In the genomic region with DNA sequence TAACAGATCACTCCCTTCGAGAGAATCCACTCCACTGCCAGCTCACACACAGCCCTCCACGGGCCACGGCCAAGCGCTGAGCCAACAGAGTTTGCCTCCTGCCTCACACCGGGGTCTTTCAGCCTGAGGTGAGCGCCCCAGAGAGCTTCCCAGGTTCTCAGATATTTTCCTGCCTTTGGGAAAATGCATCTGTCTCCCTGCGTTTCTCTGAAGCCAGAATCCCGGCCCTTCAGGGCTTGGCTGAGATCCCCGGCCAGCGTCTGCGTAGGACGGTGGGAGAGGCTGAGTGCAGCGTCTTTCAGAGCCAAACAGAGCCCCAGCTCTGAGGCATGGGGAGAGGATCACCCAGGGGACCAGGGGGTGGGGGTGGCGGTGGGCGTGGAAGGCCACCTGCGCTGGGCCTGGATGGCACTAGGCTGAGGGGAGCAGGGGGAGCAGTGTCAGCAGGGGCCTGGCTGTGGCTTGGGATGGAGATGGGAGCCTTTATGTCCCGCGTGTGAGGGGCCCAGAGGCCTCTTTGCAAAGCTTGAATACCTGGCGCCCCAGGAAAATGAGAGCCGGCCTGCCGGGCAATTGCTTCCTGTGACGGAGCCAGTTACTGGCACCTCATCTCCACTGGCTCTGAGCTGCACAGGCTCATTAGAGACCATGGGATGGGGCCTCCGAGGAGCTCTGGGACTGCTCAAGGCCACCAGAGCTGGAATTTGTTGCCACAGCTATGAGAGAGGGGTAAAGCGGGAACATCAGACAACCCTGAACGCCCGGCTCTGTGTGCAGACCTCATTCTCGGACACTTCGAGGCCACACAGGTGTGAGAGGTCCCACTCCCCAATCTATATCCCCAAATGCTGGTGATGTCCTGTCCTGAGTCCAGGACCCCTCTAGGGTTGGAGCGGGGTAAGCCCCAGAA, we compare ENCODE assay signal across 23 cellular contexts.
A peak's percentile ranks its signal among the peaks of the same experiment; 100 is the strongest.
DNase-seq lines count a peak whose midpoint lies in the region; ATAC-seq and TF ChIP-seq lines count a peak whose summit lies in the region.
"Had no signal": no experiment of that assay in that cellular context is flagged by ENCODE, and none has a peak within 500 bp of the region (broad histone marks: within the 10 kb centered on the region; RNA-seq: fewer than 3 reads in every experiment).

No MANE protein-coding gene starts in this region.

- peaks cover 0 to 82% (median 77%) of the 10 kb centered on the region in 7 donors for H3K27me3 ChIP-seq in heart right ventricle

- no peaks in the 10 kb centered on the region for H3K4me1 Mint-ChIP-seq in activated CD4-positive, alpha-beta T cell treated with anti-CD3 and anti-CD28 coated beads, Interleukin-2, amount 10 ng/mL, durations not matched to agents 7 days and 5 days
- H3K4me1 Mint-ChIP-seq: CD14-positive monocyte; CD8-positive, alpha-beta memory T cell had no signal

- WGBS in heart right ventricle, 2 donors: 63 to 66% methylated on average over 29 of the region's 29 CpGs

- intact Hi-C loops in Right ventricle myocardium superior (cut with DNase I) (no loop called here), heart right ventricle (cut with DNase I) (no loop called here), posterior cingulate gyrus (cut with DNase I) (no loop called here)

- H3K27ac Mint-ChIP-seq in activated CD4-positive, alpha-beta T cell treated with anti-CD3 and anti-CD28 coated beads, Interleukin-2, amount 10 ng/mL, durations not matched to agents 7 days and 5 days: no peak overlapping the region
- H3K27ac Mint-ChIP-seq: CD14-positive monocyte had no signal

- no peaks in the 10 kb centered on the region for H3K36me3 Mint-ChIP-seq in activated CD4-positive, alpha-beta T cell treated with anti-CD3 and anti-CD28 coated beads, Interleukin-2, amount 10 ng/mL, durations not matched to agents 7 days and 5 days (ENCODE audit: low read depth)
- H3K36me3 Mint-ChIP-seq: CD14-positive monocyte; CD8-positive, alpha-beta memory T cell had no signal

- no peaks in the 10 kb centered on the region for H3K9me3 ChIP-seq in heart right ventricle
- H3K9me3 ChIP-seq: A549 had no signal

- H3K4me1 ChIP-seq in heart right ventricle: no peaks in the 10 kb centered on the region

- in situ Hi-C loops in ACHN (cut with HindIII; ENCODE audit: low pct_ligation_motif_present, low pct_unique_long_range_greater_than_20kb, low sequenced_read_pairs): no loop called here

- peak; percentile 3 for DNase-seq in Right ventricle myocardium superior
- no peak for DNase-seq in heart right ventricle
- peak; percentile 30 for DNase-seq in NCI-H1105 treated with DMSO at 0.1 percent for 48 hours (lab: John Stamatoyannopoulos, UW)
- DNase-seq in cerebellar cortex (ENCODE audit: low spot score): peak; percentile 60
- peak in 8 of 10 donors; percentile 35 to 87 (median 46) for DNase-seq in posterior cingulate gyrus
- DNase-seq in HT-29 (ENCODE audit: low spot score): no peak
- DNase-seq in activated CD4-positive, alpha-beta T cell treated with anti-CD3 and anti-CD28 coated beads, Interleukin-2, amount 10 ng/mL, durations not matched to agents 7 days and 5 days: no peak
- no peak for DNase-seq in ACHN
- DNase-seq: DMS 273 treated with DMSO at 0.1 percent for 48 hours, DND-41, Karpas-422, NCI-H1694, NCI-H2029 treated with DMSO at 0.1 percent for 48 hours, NCI-H2171, NCI-H226, NCI-H524, NCI-H748 treated with DMSO at 0.1 percent for 48 hours, PC-3 had no signal

- H3K4me3 Mint-ChIP-seq in activated CD4-positive, alpha-beta T cell treated with anti-CD3 and anti-CD28 coated beads, Interleukin-2, amount 10 ng/mL, durations not matched to agents 7 days and 5 days: no peak overlapping the region
- H3K4me3 Mint-ChIP-seq: CD14-positive monocyte; CD8-positive, alpha-beta memory T cell had no signal

- H3K27me3 Mint-ChIP-seq in activated CD4-positive, alpha-beta T cell treated with anti-CD3 and anti-CD28 coated beads, Interleukin-2, amount 10 ng/mL, durations not matched to agents 7 days and 5 days: no peaks in the 10 kb centered on the region

- CTCF ChIA-PET in activated CD4-positive, alpha-beta T cell treated with anti-CD3 and anti-CD28 coated beads, Interleukin-2, amount 10 ng/mL, durations not matched to agents 7 days and 5 days (lab: Charles Lee): no interaction called here

- no peaks in the 10 kb centered on the region for H3K9me3 Mint-ChIP-seq in activated CD4-positive, alpha-beta T cell treated with anti-CD3 and anti-CD28 coated beads, Interleukin-2, amount 10 ng/mL, durations not matched to agents 7 days and 5 days
- H3K9me3 Mint-ChIP-seq: CD14-positive monocyte; CD8-positive, alpha-beta memory T cell had no signal

- POLR2A ChIA-PET in activated CD4-positive, alpha-beta T cell treated with anti-CD3 and anti-CD28 coated beads, Interleukin-2, amount 10 ng/mL, durations not matched to agents 7 days and 5 days (lab: Charles Lee): no interaction called here

- no peak overlapping the region for H3K4me3 ChIP-seq in heart right ventricle
- H3K4me3 ChIP-seq: A549 had no signal

- no peaks in the 10 kb centered on the region for H3K36me3 ChIP-seq in heart right ventricle

- ATAC-seq in Right ventricle myocardium superior (ENCODE audit: poor library complexity) (no peak), heart right ventricle (no peak)
- ATAC-seq: A549, PC-3, Right ventricle myocardium inferior had no signal

- H3K27ac ChIP-seq in heart right ventricle: no peak overlapping the region
- H3K27ac ChIP-seq: A549, HL-60 had no signal

- no peak for TF ChIP-seq CTCF in heart right ventricle (IDR thresholded peaks at IDR 0.05)

Comparison
In these comparisons a context has a peak if more than half of its experiments do, and no peak if none do; other contexts are left out.
1. DNase-seq: peak in Right ventricle myocardium superior (single experiment), NCI-H1105 treated with DMSO at 0.1 percent for 48 hours (single experiment), cerebellar cortex (single experiment) and posterior cingulate gyrus (8 of 10); none in heart right ventricle (0 of 2), HT-29 (single experiment), activated CD4-positive, alpha-beta T cell treated with anti-CD3 and anti-CD28 coated beads, Interleukin-2, amount 10 ng/mL, durations not matched to agents 7 days and 5 days (single experiment) and ACHN (single experiment).